In the genomic region with DNA sequence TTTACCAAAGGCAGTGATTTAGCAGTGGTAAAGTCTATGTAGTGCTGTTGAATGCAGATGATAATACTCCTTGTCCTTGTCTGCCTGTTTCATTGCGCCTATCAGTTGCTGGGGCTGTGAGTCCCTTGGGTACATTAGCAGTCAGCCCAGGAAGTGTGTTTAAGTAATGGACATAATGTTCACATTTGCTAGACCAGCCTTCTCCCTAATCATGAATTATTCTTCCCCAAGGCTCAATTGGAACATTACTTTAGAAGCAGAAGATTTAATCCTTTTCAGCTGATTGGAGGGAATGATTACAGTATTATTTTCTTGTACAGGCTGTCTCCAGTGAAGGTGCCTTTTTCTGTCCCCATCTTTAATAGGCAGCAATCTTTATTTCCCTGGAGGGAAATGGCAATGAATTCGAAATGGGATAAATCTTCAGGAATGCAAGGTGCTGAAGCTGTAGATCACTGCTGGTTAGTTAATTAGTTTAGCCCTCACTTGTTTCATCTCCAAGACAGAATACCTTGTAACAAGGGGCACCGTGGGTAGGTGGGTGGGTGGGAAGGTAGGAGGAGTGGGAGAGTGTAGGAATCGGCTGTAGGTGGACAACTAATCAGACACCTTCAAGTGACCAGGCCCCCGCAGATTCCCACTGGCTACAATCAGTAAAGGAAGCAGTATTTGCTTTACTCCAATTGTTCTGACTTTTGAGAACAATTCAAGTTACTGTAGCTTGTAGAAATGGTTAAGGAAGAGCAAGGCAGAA, we compare ENCODE assay signal across 17 cellular contexts.
A peak's percentile ranks its signal among the peaks of the same experiment; 100 is the strongest.
DNase-seq lines count a peak whose midpoint lies in the region; ATAC-seq lines count a peak whose summit lies in the region.
"Had no signal": no experiment of that assay in that cellular context is flagged by ENCODE, and none has a peak within 500 bp of the region (broad histone marks: within the 10 kb centered on the region; RNA-seq: fewer than 3 reads in every experiment).

No MANE protein-coding gene starts in this region.

- ATAC-seq in left ventricle myocardium superior (peak; percentile 71), sciatic nerve (peak; percentile 42), HG02840 (IDR thresholded peaks at IDR 0.05; ENCODE audit: low FRiP score, unreplicated experiment) (no peak)
- ATAC-seq: natural killer cell had no signal

- intact Hi-C loops in left ventricle myocardium superior (cut with micrococcal nuclease) = no loop called here
- intact Hi-C loops in sciatic nerve (cut with DNase I) = no loop called here

- peak; percentile 52 for DNase-seq in DMS 273 (lab: John Stamatoyannopoulos, UW; ENCODE audit: unreplicated experiment)
- no peak for DNase-seq in DMS 273 treated with DMSO at 0.1 percent for 48 hours (lab: John Stamatoyannopoulos, UW)
- peak; percentile 30 for DNase-seq in SK-MEL-5 (ENCODE audit: low read depth, low spot score)
- no peak for DNase-seq in left ventricle myocardium superior
- DNase-seq in sciatic nerve (ENCODE audit: low spot score) = no peak
- DNase-seq in NCI-H524 treated with DMSO at 0.1 percent for 48 hours (lab: John Stamatoyannopoulos, UW) = no peak
- DNase-seq in DMS114 treated with DMSO at 0.1 percent for 48 hours (lab: John Stamatoyannopoulos, UW; ENCODE audit: unreplicated experiment) = no peak
- DNase-seq: activated CD4-positive, alpha-beta T cell treated with anti-CD3 and anti-CD28 coated beads, Interleukin-2, amount 10 ng/mL, durations not matched to agents 7 days and 5 days; effector CD4-positive, alpha-beta T cell; HCEC 1CT; MM.1S; natural killer cell; stimulated activated CD4-positive, alpha-beta T cell treated with anti-CD3 and anti-CD28 coated beads, Interleukin-2, amount 100 ng/mL, for 48 hours; stimulated activated CD8-positive, alpha-beta memory T cell treated with anti-CD3 and anti-CD28 coated beads, Interleukin-4, amount 100 ng/mL, for 48 hours; T-helper 9 cell; testis had no signal

- in situ Hi-C loops in SK-MEL-5 (cut with HindIII; ENCODE audit: low pct_unique_long_range_greater_than_20kb, low sequenced_read_pairs) = no loop called here

Comparison
In these comparisons a context has a peak if more than half of its experiments do, and no peak if none do; other contexts are left out.
1. DNase-seq: peak in DMS 273 (single experiment) and SK-MEL-5 (single experiment); none in DMS 273 treated with DMSO at 0.1 percent for 48 hours (single experiment), left ventricle myocardium superior (single experiment), sciatic nerve (single experiment), NCI-H524 treated with DMSO at 0.1 percent for 48 hours (single experiment) and DMS114 treated with DMSO at 0.1 percent for 48 hours (single experiment).